In genomic region chr11:114317738-114318137, GRCh38 we compare ENCODE assay signal across 8 cellular contexts. TPM values are rescaled to one million over a fixed set of nuclear protein-coding genes. Genes with fewer than 3 reads are reported as not detected.
DNase-seq lines count a peak whose midpoint lies in the region; ATAC-seq and TF ChIP-seq lines count a peak whose summit lies in the region.

No MANE protein-coding gene starts in this region.

- H3K4me2 ChIP-seq in osteoblast (ENCODE audit: insufficient read depth, low read length), result peak overlapping the region; percentile 17

- H3K4me3 ChIP-seq in GM06990 (replicated peaks; ENCODE audit: low read depth, low read length), result no peak overlapping the region
- H3K4me3 ChIP-seq in dorsolateral prefrontal cortex, result no peak overlapping the region
- H3K4me3 ChIP-seq in osteoblast (ENCODE audit: insufficient read depth, low read length), result no peak overlapping the region

- TF ChIP-seq CTCF in GM06990 (IDR thresholded peaks at IDR 0.05; ENCODE audit: insufficient read depth, low read length, poor library complexity, severe bottlenecking) (peak; percentile 17), dorsolateral prefrontal cortex (IDR thresholded peaks at IDR 0.05 in 54 of 56, conservative IDR thresholded peaks at IDR 0.05 in 2 of 56; ENCODE audit: low read depth in 1 of 56, partially characterized antibody in 56 of 56) (peak in 30 of 56 donors; percentile 6 to 59 (median 29)), osteoblast (IDR thresholded peaks at IDR 0.05; ENCODE audit: extremely low read depth, low read depth, low read length) (peak; percentile 55)

- no peaks in the 10 kb centered on the region for H3K9me3 ChIP-seq in osteoblast (ENCODE audit: low read depth, low read length)

- peaks cover 79% of the 10 kb centered on the region for H3K4me1 ChIP-seq in osteoblast (ENCODE audit: insufficient read depth, low read length)

- DNase-seq in GM06990 (ENCODE audit: extremely low read depth, insufficient read length), result no peak
- DNase-seq in NCI-H2196 treated with DMSO at 0.1 percent for 48 hours (lab: John Stamatoyannopoulos, UW; ENCODE audit: unreplicated experiment), result peak; percentile 34
- peak in 3 of 10 donors; percentile 16 to 41 (median 17) for DNase-seq in dorsolateral prefrontal cortex
- peak; percentile 19 for DNase-seq in osteoblast (ENCODE audit: insufficient read length, low spot score, missing footprints)
- no peak for DNase-seq in NCI-H1105 (lab: John Stamatoyannopoulos, UW)
- DNase-seq in stimulated activated CD4-positive, alpha-beta T cell treated with anti-CD3 and anti-CD28 coated beads, Interleukin-1b, Interleukin-23, amount 100 ng/mL, for 48 hours, result no peak
- no peak for DNase-seq in H4 (ENCODE audit: low spot score)

- H3K27ac ChIP-seq in dorsolateral prefrontal cortex, result no peak overlapping the region
- H3K27ac ChIP-seq in osteoblast (ENCODE audit: low read depth, low read length), result peak overlapping the region; percentile 90

- H3K27me3 ChIP-seq in GM06990 (replicated peaks; ENCODE audit: control insufficient read depth, insufficient read depth, low read length) (peaks cover 2% of the 10 kb centered on the region; the same call in 1 of the 2 replicates), dorsolateral prefrontal cortex (peaks cover 0 to 8% (median 0%) of the 10 kb centered on the region in 45 donors), osteoblast (ENCODE audit: insufficient read depth, low read length) (no peaks in the 10 kb centered on the region)

- no peak overlapping the region for H2AFZ ChIP-seq in osteoblast (ENCODE audit: low read length)

- ATAC-seq in HG03175 (IDR thresholded peaks at IDR 0.05; ENCODE audit: unreplicated experiment), result no peak

- H3K36me3 ChIP-seq in GM06990 (ENCODE audit: control insufficient read depth, insufficient read depth, low read length) (no peaks in the 10 kb centered on the region), osteoblast (ENCODE audit: insufficient read depth, low read length) (peaks cover 43% of the 10 kb centered on the region)

- intact Hi-C loops in dorsolateral prefrontal cortex (cut with DNase I), result no loop called here

- peaks cover 5% of the 10 kb centered on the region for H4K20me1 ChIP-seq in osteoblast (ENCODE audit: insufficient read depth, low read length)

- H3K79me2 ChIP-seq in osteoblast (ENCODE audit: insufficient read depth, low read length), result peaks cover 33% of the 10 kb centered on the region

RNA-seq across cellular contexts. Expression of gene NNMT, which starts 21.5 kb away (rescaled TPM):
- total RNA-seq in dorsolateral prefrontal cortex, result 10 to 100 TPM in 14 of 120 experiments, 1 to 10 TPM in 106; 1.4 to 51.3 (median 5.7) TPM
- 1,091 and 1,196 TPM in 2 replicates for total RNA-seq in osteoblast
- 895 and 907 TPM in 2 replicates for total RNA-seq in H4 (2014; rRNA removed; shearing (Covaris generic))

Comparison
In these comparisons a context has a peak if more than half of its experiments do, and no peak if none do; other contexts are left out.
1. DNase-seq: peak in NCI-H2196 treated with DMSO at 0.1 percent for 48 hours (single experiment) and osteoblast (single experiment); none in GM06990 (single experiment), NCI-H1105 (single experiment), stimulated activated CD4-positive, alpha-beta T cell treated with anti-CD3 and anti-CD28 coated beads, Interleukin-1b, Interleukin-23, amount 100 ng/mL, for 48 hours (single experiment) and H4 (single experiment).
2. RNA of gene NNMT, which starts 21.5 kb away (total RNA-seq): 1,091 to 1,196 TPM in osteoblast and 895 to 907 TPM in H4; 1.4 to 51.3 TPM in dorsolateral prefrontal cortex; every median in the first group is over 10 times any median in the second.
3. Peak in every context shown above with its lines, with median percentiles within 50 percentile points of each other: CTCF ChIP-seq.